Comparison of ENCODE assay signal across 14 cellular contexts in genomic region chr2:236558999-236559978, GRCh38. TPM values are rescaled to one million over a fixed set of nuclear protein-coding genes. Genes with fewer than 3 reads are reported as not detected.
DNase-seq lines count a peak whose midpoint lies in the region; ATAC-seq and TF ChIP-seq lines count a peak whose summit lies in the region.
"Had no signal": no experiment of that assay in that cellular context is flagged by ENCODE, and none has a peak within 500 bp of the region (broad histone marks: within the 10 kb centered on the region; RNA-seq: fewer than 3 reads in every experiment).

No MANE protein-coding gene starts in this region.

- peaks cover 14% of the 10 kb centered on the region for H3K36me3 Mint-ChIP-seq in activated T-cell treated with anti-CD3 and anti-CD28 coated beads, Interleukin-2, amount 50 U/mL, for 24 hours (ENCODE audit: low read depth)
- peaks cover 5% of the 10 kb centered on the region for H3K36me3 Mint-ChIP-seq in natural killer cell treated with Interleukin-12 subunit alpha and Interleukin-12 subunit beta and Interleukin-15 and Interleukin-18, amount 100 ng/mL, for 72 hours

- TF ChIP-seq CTCF in GM10266 (IDR thresholded peaks at IDR 0.05; ENCODE audit: control insufficient read depth, insufficient read depth, low read depth, missing control alignments), result no peak

- TF ChIP-seq POLR2A in erythroblast (IDR thresholded peaks at IDR 0.05; ENCODE audit: low read length), result no peak

- H3K4me1 Mint-ChIP-seq in activated T-cell treated with anti-CD3 and anti-CD28 coated beads, Interleukin-2, amount 50 U/mL, for 24 hours (ENCODE audit: low read depth), result peaks cover 49% of the 10 kb centered on the region
- peaks cover 17 to 37% of the 10 kb centered on the region in 2 donors for H3K4me1 Mint-ChIP-seq in natural killer cell treated with Interleukin-12 subunit alpha and Interleukin-12 subunit beta and Interleukin-15 and Interleukin-18, amount 100 ng/mL, for 72 hours (ENCODE audit: low read depth in 2 of 2)

- peak; percentile 50 for ATAC-seq in GM21515 (IDR thresholded peaks at IDR 0.05; ENCODE audit: unreplicated experiment)
- ATAC-seq in HG03442 (IDR thresholded peaks at IDR 0.05; ENCODE audit: unreplicated experiment), result peak; percentile 47
- no peak for ATAC-seq in natural killer cell treated with Interleukin-12 subunit alpha and Interleukin-12 subunit beta and Interleukin-15 and Interleukin-18, amount 100 ng/mL, for 72 hours
- ATAC-seq: activated CD8-positive, alpha-beta memory T cell treated with anti-CD3 and anti-CD28 coated beads, Interleukin-2, amount 10 ng/mL, durations not matched to agents 7 days and 5 days had no signal

- DNase-seq in activated T-cell treated with anti-CD3 and anti-CD28 coated beads, Interleukin-2, amount 50 U/mL, for 24 hours, result no peak
- DNase-seq in activated T-cell treated with anti-CD3 and anti-CD28 coated beads for 4 hours (no peak), GM10266 (ENCODE audit: extremely low spot score) (no peak), SIG-M5 (lab: John Stamatoyannopoulos, UW) (no peak), erythroblast (lab: John Stamatoyannopoulos, UW) (no peak)
- no peak for DNase-seq in natural killer cell treated with Interleukin-12 subunit alpha and Interleukin-12 subunit beta and Interleukin-15 and Interleukin-18, amount 100 ng/mL, for 72 hours (ENCODE audit: low spot score)
- DNase-seq: activated CD8-positive, alpha-beta memory T cell treated with anti-CD3 and anti-CD28 coated beads, Interleukin-2, amount 10 ng/mL, durations not matched to agents 7 days and 5 days; aorta; NCI-H2081; NCI-H82; SJCRH30 had no signal

- H3K27ac Mint-ChIP-seq in activated T-cell treated with anti-CD3 and anti-CD28 coated beads, Interleukin-2, amount 50 U/mL, for 24 hours, result peak overlapping the region; percentile 68
- peak overlapping the region in 1 of 2 donors; percentile 31 for H3K27ac Mint-ChIP-seq in natural killer cell treated with Interleukin-12 subunit alpha and Interleukin-12 subunit beta and Interleukin-15 and Interleukin-18, amount 100 ng/mL, for 72 hours
- H3K27ac Mint-ChIP-seq: activated CD8-positive, alpha-beta memory T cell treated with anti-CD3 and anti-CD28 coated beads, Interleukin-2, amount 10 ng/mL, durations not matched to agents 7 days and 5 days; dendritic cell treated with granulocyte-macrophage colony-stimulating factor and Interleukin-4, amounts not matched to agents 40 ng/mL and 50 ng/mL, for 4 days had no signal

- H3K27me3 Mint-ChIP-seq in activated T-cell treated with anti-CD3 and anti-CD28 coated beads, Interleukin-2, amount 50 U/mL, for 24 hours, result no peaks in the 10 kb centered on the region
- peaks cover 0 to 3% of the 10 kb centered on the region in 2 donors for H3K27me3 Mint-ChIP-seq in natural killer cell treated with Interleukin-12 subunit alpha and Interleukin-12 subunit beta and Interleukin-15 and Interleukin-18, amount 100 ng/mL, for 72 hours
- H3K27me3 Mint-ChIP-seq: activated CD8-positive, alpha-beta memory T cell treated with anti-CD3 and anti-CD28 coated beads, Interleukin-2, amount 10 ng/mL, durations not matched to agents 7 days and 5 days; dendritic cell treated with granulocyte-macrophage colony-stimulating factor and Interleukin-4, amounts not matched to agents 40 ng/mL and 50 ng/mL, for 4 days had no signal

- peaks cover 7% of the 10 kb centered on the region for H3K9me3 Mint-ChIP-seq in activated T-cell treated with anti-CD3 and anti-CD28 coated beads, Interleukin-2, amount 50 U/mL, for 24 hours
- H3K9me3 Mint-ChIP-seq in natural killer cell treated with Interleukin-12 subunit alpha and Interleukin-12 subunit beta and Interleukin-15 and Interleukin-18, amount 100 ng/mL, for 72 hours, result no peaks in the 10 kb centered on the region

- no peak overlapping the region for H3K4me3 Mint-ChIP-seq in activated T-cell treated with anti-CD3 and anti-CD28 coated beads, Interleukin-2, amount 50 U/mL, for 24 hours
- H3K4me3 Mint-ChIP-seq in natural killer cell treated with Interleukin-12 subunit alpha and Interleukin-12 subunit beta and Interleukin-15 and Interleukin-18, amount 100 ng/mL, for 72 hours, result peak overlapping the region; percentile 64
- H3K4me3 Mint-ChIP-seq: activated CD8-positive, alpha-beta memory T cell treated with anti-CD3 and anti-CD28 coated beads, Interleukin-2, amount 10 ng/mL, durations not matched to agents 7 days and 5 days; dendritic cell treated with granulocyte-macrophage colony-stimulating factor and Interleukin-4, amounts not matched to agents 40 ng/mL and 50 ng/mL, for 4 days had no signal

RNA-seq across cellular contexts. Expression of gene ACKR3, which starts 10.3 kb away (rescaled TPM):
- total RNA-seq in natural killer cell treated with Interleukin-12 subunit alpha and Interleukin-12 subunit beta and Interleukin-15 and Interleukin-18, amount 100 ng/mL, for 72 hours, result under 1 TPM in 1 of 2 donors, not detected in 1; 0.33 TPM

Comparison
In these comparisons a context has a peak if more than half of its experiments do, and no peak if none do; other contexts are left out.
1. ATAC-seq: peak in GM21515 (single experiment) and HG03442 (single experiment); none in natural killer cell treated with Interleukin-12 subunit alpha and Interleukin-12 subunit beta and Interleukin-15 and Interleukin-18, amount 100 ng/mL, for 72 hours (0 of 2).